ENCODE assay signal across 8 cellular contexts in the genomic region with DNA sequence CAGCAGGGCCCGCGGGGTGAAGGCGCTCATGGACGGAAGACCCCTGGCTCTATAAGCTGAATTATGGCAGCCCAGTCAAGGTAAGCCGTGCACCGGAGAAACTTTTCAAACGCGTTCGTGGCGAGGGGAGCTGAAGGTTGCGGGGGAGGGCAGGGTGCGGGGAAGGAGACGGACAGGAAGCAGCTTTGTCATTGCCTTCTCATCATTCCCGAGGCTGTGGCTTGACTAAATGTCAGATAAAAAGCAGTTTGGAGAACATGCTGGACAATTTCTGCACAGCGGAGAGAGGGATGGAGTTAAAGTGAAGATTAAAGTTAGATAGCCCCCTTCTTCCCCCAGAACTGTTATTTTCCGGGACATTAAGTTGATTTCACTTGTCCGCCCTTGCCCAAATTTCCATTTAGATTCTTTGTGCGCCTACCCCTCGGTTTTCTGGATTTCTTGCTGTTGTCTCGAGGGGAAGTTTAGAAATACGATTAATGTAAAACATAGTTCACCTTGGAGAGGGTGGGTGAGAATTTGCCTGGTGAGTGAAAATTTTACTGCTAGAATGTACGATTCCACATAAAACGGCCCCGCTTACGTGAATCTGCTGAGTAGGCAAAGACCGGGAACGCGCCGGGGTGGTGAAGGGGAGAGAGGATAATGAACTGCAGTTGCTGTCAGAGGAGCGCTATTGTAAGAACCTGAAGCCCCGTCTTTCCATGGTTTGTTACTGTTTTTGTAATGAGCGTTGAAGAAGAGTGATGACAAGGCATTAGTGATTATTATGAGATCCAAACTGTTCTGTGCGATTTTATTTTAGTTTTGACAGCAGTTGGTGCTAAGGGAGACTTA.
DNase-seq lines count a peak whose midpoint lies in the region; ATAC-seq, FAIRE-seq and TF ChIP-seq lines count a peak whose summit lies in the region.

No MANE protein-coding gene starts in this region.

- peak overlapping the region; percentile 79 for H3K4me3 ChIP-seq in ovary
- H3K4me3 ChIP-seq in aorta (ENCODE audit: low read length in 2 of 2) = peak overlapping the region; percentile 24 to 94

- no peak for TF ChIP-seq CTCF in ovary (IDR thresholded peaks at IDR 0.05)

- peak overlapping the region; percentile 96 for H3K4me3 Mint-ChIP-seq in activated naive CD8-positive, alpha-beta T cell treated with anti-CD3 and anti-CD28 coated beads for 36 hours

- DNase-seq in Ammon's horn (ENCODE audit: low spot score) = peak; percentile 80
- DNase-seq in HK-2 (ENCODE audit: unreplicated experiment) = peak; percentile 50
- DNase-seq in RCC 7860 (ENCODE audit: low spot score) = peak; percentile 50
- DNase-seq in activated naive CD8-positive, alpha-beta T cell treated with anti-CD3 and anti-CD28 coated beads for 36 hours = peak; percentile 20
- DNase-seq in Right ventricle myocardium inferior (ENCODE audit: missing footprints) = peak; percentile 80
- DNase-seq in ovary = peak; percentile 56 to 72 (median 68)
- peak; percentile 75 to 83 for DNase-seq in aorta
- DNase-seq in 8988T = no peak

- no peak for TF ChIP-seq EP300 in ovary (IDR thresholded peaks at IDR 0.05)

- peak overlapping the region; percentile 98 for H3K27ac Mint-ChIP-seq in activated naive CD8-positive, alpha-beta T cell treated with anti-CD3 and anti-CD28 coated beads for 36 hours

- peak; percentile 9 for TF ChIP-seq POLR2A in ovary (IDR thresholded peaks at IDR 0.05)

- intact Hi-C loops in Right ventricle myocardium inferior (cut with DNase I) = loop anchor here (2.0 to 5.0 kb wide), 4 partner anchors 21 to 85 kb away; no protein-coding TSS in a partner anchor
- intact Hi-C loops in ovary (cut with DNase I) = loop anchor here (2.0 to 10.0 kb wide), 7 partner anchors 47 to 87 kb away; a partner anchor contains a TSS
- intact Hi-C loops in aorta (cut with DNase I) = loop anchor here (2.0 to 5.0 kb wide), 5 partner anchors 40 to 85 kb away; a partner anchor contains a TSS

- H3K27me3 ChIP-seq in ovary (no peaks in the 10 kb centered on the region), aorta (ENCODE audit: control insufficient read depth in 1 of 2, insufficient read depth in 2 of 2, low read length in 1 of 2) (no peaks in the 10 kb centered on the region)

- no peaks in the 10 kb centered on the region for H3K36me3 Mint-ChIP-seq in activated naive CD8-positive, alpha-beta T cell treated with anti-CD3 and anti-CD28 coated beads for 36 hours

- peaks cover 54% of the 10 kb centered on the region for H3K4me1 Mint-ChIP-seq in activated naive CD8-positive, alpha-beta T cell treated with anti-CD3 and anti-CD28 coated beads for 36 hours

- peaks cover 10% of the 10 kb centered on the region for H3K4me1 ChIP-seq in ovary (ENCODE audit: insufficient read depth)
- H3K4me1 ChIP-seq in aorta (ENCODE audit: control insufficient read depth in 1 of 2, insufficient read depth in 2 of 2, low read length in 2 of 2) = no peaks in the 10 kb centered on the region

- ATAC-seq in Right ventricle myocardium inferior = peak; percentile 50
- peak; percentile 53 for ATAC-seq in aorta (ENCODE audit: low FRiP score)

- H3K9me3 Mint-ChIP-seq in activated naive CD8-positive, alpha-beta T cell treated with anti-CD3 and anti-CD28 coated beads for 36 hours = no peaks in the 10 kb centered on the region

- no peak for FAIRE-seq in RCC 7860 (lab: Jason Lieb, UNC)

- no peaks in the 10 kb centered on the region for H3K36me3 ChIP-seq in ovary
- no peaks in the 10 kb centered on the region for H3K36me3 ChIP-seq in aorta (ENCODE audit: control insufficient read depth in 1 of 2, insufficient read depth in 2 of 2, low read length in 1 of 2)

- WGBS in ovary, 3 donors = 0% methylated on average over 33 of the region's 33 CpGs
- 0% methylated on average over 33 of the region's 33 CpGs for WGBS in aorta, 2 donors

- H3K9me3 ChIP-seq in ovary (no peaks in the 10 kb centered on the region), aorta (ENCODE audit: control insufficient read depth, low read length) (no peaks in the 10 kb centered on the region)

- peak overlapping the region; percentile 91 to 93 for H3K27ac ChIP-seq in ovary
- peak overlapping the region; percentile 74 to 78 for H3K27ac ChIP-seq in aorta (ENCODE audit: low read depth in 1 of 2, low read length in 2 of 2)

- H3K27me3 Mint-ChIP-seq in activated naive CD8-positive, alpha-beta T cell treated with anti-CD3 and anti-CD28 coated beads for 36 hours = no peaks in the 10 kb centered on the region
